ENCODE assay signal across 13 cellular contexts in genomic region chr7:24920702-24921679, GRCh38. TPM values are rescaled to one million over a fixed set of nuclear protein-coding genes. Genes with fewer than 3 reads are reported as not detected.
A peak's percentile ranks its signal among the peaks of the same experiment; 100 is the strongest.
DNase-seq lines count a peak whose midpoint lies in the region; ATAC-seq and TF ChIP-seq lines count a peak whose summit lies in the region.
"Had no signal": no experiment of that assay in that cellular context is flagged by ENCODE, and none has a peak within 500 bp of the region (broad histone marks: within the 10 kb centered on the region; RNA-seq: fewer than 3 reads in every experiment).

No MANE protein-coding gene starts in this region.

- H3K4me3 ChIP-seq in left ventricle myocardium inferior (no peak overlapping the region), right atrium auricular region (no peak overlapping the region)
- H3K4me3 ChIP-seq: gastrocnemius medialis, SJSA1 had no signal

- peaks cover 39% of the 10 kb centered on the region for H3K4me1 ChIP-seq in left ventricle myocardium inferior
- H3K4me1 ChIP-seq in right atrium auricular region, result peaks cover 0 to 27% of the 10 kb centered on the region in 2 donors

- H3K27me3 ChIP-seq in left ventricle myocardium inferior (ENCODE audit: low read depth) (no peaks in the 10 kb centered on the region), right atrium auricular region (no peaks in the 10 kb centered on the region)
- H3K27me3 ChIP-seq: gastrocnemius medialis, SJSA1 had no signal

- H3K36me3 ChIP-seq in left ventricle myocardium inferior (no peaks in the 10 kb centered on the region), right atrium auricular region (no peaks in the 10 kb centered on the region)
- H3K36me3 ChIP-seq: gastrocnemius medialis, SJSA1 had no signal

- H3K9me3 ChIP-seq in left ventricle myocardium inferior (replicated peaks) (no peaks in the 10 kb centered on the region), right atrium auricular region (no peaks in the 10 kb centered on the region)
- H3K9me3 ChIP-seq: gastrocnemius medialis, SJSA1 had no signal

- H3K27ac ChIP-seq in left ventricle myocardium inferior (replicated peaks), result peak overlapping the region; percentile 68
- peak overlapping the region in 1 of 2 donors; percentile 19 for H3K27ac ChIP-seq in right atrium auricular region
- peak overlapping the region; percentile 59 for H3K27ac ChIP-seq in RWPE1
- peak overlapping the region; percentile 20 for H3K27ac ChIP-seq in epithelial cell of prostate
- H3K27ac ChIP-seq: gastrocnemius medialis, SJSA1 had no signal

- ATAC-seq in GM21360 (IDR thresholded peaks at IDR 0.05; ENCODE audit: unreplicated experiment), result no peak
- ATAC-seq: gastrocnemius medialis had no signal

- no peak for TF ChIP-seq CTCF in left ventricle myocardium inferior (IDR thresholded peaks at IDR 0.05; ENCODE audit: borderline replicate concordance)
- no peak for TF ChIP-seq CTCF in right atrium auricular region (IDR thresholded peaks at IDR 0.05)
- TF ChIP-seq CTCF in RWPE1 (conservative IDR thresholded peaks at IDR 0.05; ENCODE audit: low read depth), result no peak

- no peak for DNase-seq in left ventricle myocardium inferior
- DNase-seq in right atrium auricular region (ENCODE audit: low spot score), result no peak
- DNase-seq in RWPE1 (ENCODE audit: low spot score), result no peak
- no peak for DNase-seq in epithelial cell of prostate (ENCODE audit: low read depth, low spot score)
- DNase-seq in NCI-H1694 treated with DMSO at 0.1 percent for 48 hours (lab: John Stamatoyannopoulos, UW), result no peak
- no peak for DNase-seq in effector CD4-positive, alpha-beta T cell
- no peak for DNase-seq in kidney glomerular epithelial cell (lab: John Stamatoyannopoulos, UW)
- DNase-seq: central memory CD4-positive, alpha-beta T cell; gastrocnemius medialis; NCI-H1930; retina had no signal

- POLR2A ChIA-PET in RWPE1 (lab: Yijun Ruan, JAX; ENCODE audit: low non-redundant PET), result no interaction called here

- CTCF ChIA-PET in RWPE1 (lab: Yijun Ruan, JAX), result interaction anchor here (0.6 kb wide), 1 partner anchor 12 kb away, joined by 3 read pairs; no protein-coding TSS in a partner anchor

- intact Hi-C loops in left ventricle myocardium inferior (cut with micrococcal nuclease), result no loop called here

RNA-seq across cellular contexts. Expression of gene OSBPL3, which starts 59.0 kb away (rescaled TPM):
- 4.3 TPM for total RNA-seq in left ventricle myocardium inferior
- 1 to 10 TPM; 4.8 to 6.7 TPM for total RNA-seq in right atrium auricular region
